Comparison of ENCODE assay signal across 9 cellular contexts in the genomic region with DNA sequence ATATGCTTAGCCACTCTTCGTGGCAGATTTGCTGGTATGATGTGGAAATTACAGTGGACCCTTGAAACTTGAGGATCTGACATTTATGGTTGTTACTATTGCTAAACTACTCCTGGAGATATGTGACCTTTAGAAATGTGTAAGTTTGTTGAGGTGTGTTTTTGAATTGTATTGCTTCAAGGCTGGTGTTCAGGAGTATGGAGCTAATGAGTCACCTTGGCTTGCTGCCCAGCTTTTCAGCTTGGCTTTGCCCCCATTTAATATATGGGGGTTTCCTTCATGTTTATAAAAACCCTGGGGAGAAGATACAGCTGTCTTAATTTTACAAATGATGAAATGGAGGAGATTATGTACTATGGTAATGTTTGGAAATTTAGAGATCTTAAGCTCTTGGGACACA. TPM values are rescaled to one million over a fixed set of nuclear protein-coding genes. Genes with fewer than 3 reads are reported as not detected.
DNase-seq lines count a peak whose midpoint lies in the region; ATAC-seq and TF ChIP-seq lines count a peak whose summit lies in the region.
"Had no signal": no experiment of that assay in that cellular context is flagged by ENCODE, and none has a peak within 500 bp of the region (broad histone marks: within the 10 kb centered on the region; RNA-seq: fewer than 3 reads in every experiment).

No MANE protein-coding gene starts in this region.

- no peak overlapping the region for H3K4me3 ChIP-seq in upper lobe of right lung
- no peak overlapping the region for H3K4me3 ChIP-seq in gastroesophageal sphincter

- WGBS in gastroesophageal sphincter (ENCODE audit: low coverage in 1 of 2), 2 donors, result 0 to 7% methylated on average over 1 of the region's 1 CpG

- peak overlapping the region in 9 of 10 donors; percentile 3 to 72 (median 30) for H3K4me3 Mint-ChIP-seq in naive thymus-derived CD8-positive, alpha-beta T cell

- TF ChIP-seq EP300 in gastroesophageal sphincter (IDR thresholded peaks at IDR 0.05), result no peak

- H3K27ac ChIP-seq in upper lobe of right lung (no peak overlapping the region), gastroesophageal sphincter (peak overlapping the region in 2 of 4 donors; percentile 41 to 46)
- H3K27ac ChIP-seq: HL-60 had no signal

- H3K4me1 Mint-ChIP-seq in naive thymus-derived CD8-positive, alpha-beta T cell, result peaks cover 26 to 67% (median 56%) of the 10 kb centered on the region in 4 donors

- no peaks in the 10 kb centered on the region for H3K9me3 Mint-ChIP-seq in naive thymus-derived CD8-positive, alpha-beta T cell

- H3K27me3 ChIP-seq in upper lobe of right lung (no peaks in the 10 kb centered on the region), gastroesophageal sphincter (no peaks in the 10 kb centered on the region)

- DNase-seq in Daoy (ENCODE audit: low read depth) (peak; percentile 86), RPMI8226 (peak; percentile 26), astrocyte of the hippocampus (ENCODE audit: low read depth, low spot score) (peak; percentile 76), upper lobe of right lung (no peak), NCI-H1930 (lab: John Stamatoyannopoulos, UW) (no peak), dedifferentiated amniotic fluid mesenchymal stem cell (ENCODE audit: extremely low spot score) (no peak)
- peak in 5 of 10 donors; percentile 34 to 77 (median 46) for DNase-seq in naive thymus-derived CD8-positive, alpha-beta T cell

- no peak for TF ChIP-seq CTCF in upper lobe of right lung (IDR thresholded peaks at IDR 0.05)
- TF ChIP-seq CTCF in gastroesophageal sphincter (IDR thresholded peaks at IDR 0.05), result no peak

- intact Hi-C loops in upper lobe of right lung (cut with DNase I), result no loop called here

- POLR2A ChIA-PET in naive thymus-derived CD8-positive, alpha-beta T cell (lab: Charles Lee), result interaction anchor here (1.2 to 5.0 kb wide), 2 partner anchors 12 to 14 kb away, joined by 3 to 44 read pairs; a partner anchor contains a TSS

- H3K27me3 Mint-ChIP-seq in naive thymus-derived CD8-positive, alpha-beta T cell, result no peaks in the 10 kb centered on the region

- H3K4me1 ChIP-seq in upper lobe of right lung (peaks cover 24% of the 10 kb centered on the region), gastroesophageal sphincter (peaks cover 15 to 66% (median 17%) of the 10 kb centered on the region in 3 donors)

- H3K36me3 Mint-ChIP-seq in naive thymus-derived CD8-positive, alpha-beta T cell, result peaks cover 0 to 65% (median 17%) of the 10 kb centered on the region in 3 donors

- peak; percentile 59 to 83 for ATAC-seq in naive thymus-derived CD8-positive, alpha-beta T cell
- ATAC-seq in upper lobe of right lung (peak; percentile 15), gastroesophageal sphincter (no peak)

- H3K9me3 ChIP-seq in upper lobe of right lung (no peaks in the 10 kb centered on the region), gastroesophageal sphincter (no peaks in the 10 kb centered on the region)

- peaks cover 55% of the 10 kb centered on the region for H3K36me3 ChIP-seq in upper lobe of right lung
- peaks cover 4 to 59% of the 10 kb centered on the region in 2 donors for H3K36me3 ChIP-seq in gastroesophageal sphincter

- TF ChIP-seq POLR2A in gastroesophageal sphincter (IDR thresholded peaks at IDR 0.05), result no peak

- peak overlapping the region in 7 of 10 donors; percentile 0 to 82 (median 68) for H3K27ac Mint-ChIP-seq in naive thymus-derived CD8-positive, alpha-beta T cell

RNA-seq across cellular contexts. Expression of a gene that starts 11.6 kb away (rescaled TPM):
- total RNA-seq in Daoy (2014; rRNA removed; shearing (Covaris generic)), result 45.3 and 46.4 TPM in 2 replicates
- 100 to 1,000 TPM; 135 to 136 TPM for total RNA-seq in naive thymus-derived CD8-positive, alpha-beta T cell
- polyA plus RNA-seq in naive thymus-derived CD8-positive, alpha-beta T cell, result 10 to 100 TPM; 49.6 to 55.6 (median 50.3) TPM
- total RNA-seq in upper lobe of right lung, result 74.0 TPM
- total RNA-seq in gastroesophageal sphincter, result 100 to 1,000 TPM in 3 of 4 donors, 10 to 100 TPM in 1; 57.1 to 126 (median 118) TPM

Comparison
In these comparisons a context has a peak if more than half of its experiments do, and no peak if none do; other contexts are left out.
1. DNase-seq: peak in Daoy (single experiment), RPMI8226 (single experiment) and astrocyte of the hippocampus (single experiment); none in upper lobe of right lung (single experiment), NCI-H1930 (0 of 2) and dedifferentiated amniotic fluid mesenchymal stem cell (single experiment).